Comparison of ENCODE assay signal across 1 cellular context in the genomic region with DNA sequence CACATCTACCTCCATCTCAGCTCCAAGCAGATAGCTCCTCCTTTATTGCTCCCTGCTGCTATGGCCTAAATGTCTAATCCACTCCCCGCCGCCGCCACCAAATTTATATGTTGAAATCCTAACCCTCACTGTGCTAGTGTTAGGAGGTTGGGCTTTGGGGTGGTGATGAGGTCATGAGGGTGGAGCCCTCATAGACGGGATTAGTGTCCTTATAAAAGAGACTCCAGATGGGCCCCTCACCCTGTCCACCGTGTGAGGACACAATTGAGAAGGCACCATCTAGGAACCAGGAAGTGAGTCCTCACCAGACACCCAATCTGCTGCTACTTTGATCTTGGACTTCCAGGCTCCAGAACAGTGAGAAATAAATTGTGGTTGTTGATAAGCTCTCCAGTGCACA.
TF ChIP-seq lines count a peak whose summit lies in the region.

No MANE protein-coding gene starts in this region.

TF ChIP-seq in A549, 52 proteins besides CTCF, POLR2A, EP300 and RAD21 (continued from another document):
- TF ChIP-seq, protein P1, sequence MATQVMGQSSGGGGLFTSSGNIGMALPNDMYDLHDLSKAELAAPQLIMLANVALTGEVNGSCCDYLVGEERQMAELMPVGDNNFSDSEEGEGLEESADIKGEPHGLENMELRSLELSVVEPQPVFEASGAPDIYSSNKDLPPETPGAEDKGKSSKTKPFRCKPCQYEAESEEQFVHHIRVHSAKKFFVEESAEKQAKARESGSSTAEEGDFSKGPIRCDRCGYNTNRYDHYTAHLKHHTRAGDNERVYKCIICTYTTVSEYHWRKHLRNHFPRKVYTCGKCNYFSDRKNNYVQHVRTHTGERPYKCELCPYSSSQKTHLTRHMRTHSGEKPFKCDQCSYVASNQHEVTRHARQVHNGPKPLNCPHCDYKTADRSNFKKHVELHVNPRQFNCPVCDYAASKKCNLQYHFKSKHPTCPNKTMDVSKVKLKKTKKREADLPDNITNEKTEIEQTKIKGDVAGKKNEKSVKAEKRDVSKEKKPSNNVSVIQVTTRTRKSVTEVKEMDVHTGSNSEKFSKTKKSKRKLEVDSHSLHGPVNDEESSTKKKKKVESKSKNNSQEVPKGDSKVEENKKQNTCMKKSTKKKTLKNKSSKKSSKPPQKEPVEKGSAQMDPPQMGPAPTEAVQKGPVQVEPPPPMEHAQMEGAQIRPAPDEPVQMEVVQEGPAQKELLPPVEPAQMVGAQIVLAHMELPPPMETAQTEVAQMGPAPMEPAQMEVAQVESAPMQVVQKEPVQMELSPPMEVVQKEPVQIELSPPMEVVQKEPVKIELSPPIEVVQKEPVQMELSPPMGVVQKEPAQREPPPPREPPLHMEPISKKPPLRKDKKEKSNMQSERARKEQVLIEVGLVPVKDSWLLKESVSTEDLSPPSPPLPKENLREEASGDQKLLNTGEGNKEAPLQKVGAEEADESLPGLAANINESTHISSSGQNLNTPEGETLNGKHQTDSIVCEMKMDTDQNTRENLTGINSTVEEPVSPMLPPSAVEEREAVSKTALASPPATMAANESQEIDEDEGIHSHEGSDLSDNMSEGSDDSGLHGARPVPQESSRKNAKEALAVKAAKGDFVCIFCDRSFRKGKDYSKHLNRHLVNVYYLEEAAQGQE (IDR thresholded peaks at IDR 0.05): no peak
- no peak for TF ChIP-seq FOXS1 (CRISPR knock-in tag; IDR thresholded peaks at IDR 0.05)
